Comparison of ENCODE assay signal across 10 cellular contexts in the genomic region with DNA sequence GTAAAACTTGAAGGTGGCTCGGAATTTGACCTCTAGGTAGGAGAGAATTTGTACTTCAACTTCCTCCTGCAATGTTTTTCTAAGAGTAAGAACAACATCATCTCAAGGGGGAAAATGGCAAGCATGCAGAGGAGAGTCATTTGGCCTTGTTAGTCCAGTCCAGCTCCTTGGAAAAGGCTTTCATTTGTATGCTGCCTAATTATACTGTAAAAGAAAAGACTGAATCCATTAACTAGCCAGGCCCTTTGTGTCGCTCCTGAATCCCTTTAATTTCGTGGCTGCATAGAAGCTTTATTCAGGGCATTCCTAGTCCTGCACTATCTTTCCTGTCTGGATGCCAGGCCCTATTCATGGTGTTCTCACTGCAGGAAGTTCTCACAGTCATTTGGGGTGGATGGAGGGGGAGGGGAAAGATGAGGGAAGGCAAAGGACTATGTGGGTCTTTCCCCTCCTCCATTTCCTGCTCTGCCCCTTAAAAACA. TPM values are rescaled to one million over a fixed set of nuclear protein-coding genes. Genes with fewer than 3 reads are reported as not detected.
DNase-seq lines count a peak whose midpoint lies in the region; ATAC-seq and TF ChIP-seq lines count a peak whose summit lies in the region.
"Had no signal": no experiment of that assay in that cellular context is flagged by ENCODE, and none has a peak within 500 bp of the region (broad histone marks: within the 10 kb centered on the region; RNA-seq: fewer than 3 reads in every experiment).

No MANE protein-coding gene starts in this region.

- no peak for TF ChIP-seq POLR2A in GM18505 (IDR thresholded peaks at IDR 0.05; ENCODE audit: borderline replicate concordance, extremely low read depth, insufficient read depth, insufficient read length)

- H3K4me3 Mint-ChIP-seq in CD14-positive monocyte, result no peak overlapping the region

- H3K9me3 ChIP-seq in colonic mucosa (no peaks in the 10 kb centered on the region), liver (ENCODE audit: control insufficient read depth in 4 of 4, low read length in 3 of 4) (no peaks in the 10 kb centered on the region)

- peak overlapping the region; percentile 23 for H3K27ac ChIP-seq in colonic mucosa
- H3K27ac ChIP-seq in liver (ENCODE audit: low read depth in 1 of 2, low read length in 2 of 2), result no peak overlapping the region

- no peaks in the 10 kb centered on the region for H3K36me3 Mint-ChIP-seq in CD14-positive monocyte

- H3K4me1 ChIP-seq in colonic mucosa (no peaks in the 10 kb centered on the region), liver (ENCODE audit: control insufficient read depth in 4 of 4, insufficient read depth in 4 of 4, low read length in 3 of 4) (peaks cover 2 to 17% (median 12%) of the 10 kb centered on the region in 4 donors)

- TF ChIP-seq RAD21 in liver (IDR thresholded peaks at IDR 0.05), result peak in 1 of 2 donors; percentile 10

- 66% methylated on average over 3 of the region's 3 CpGs for WGBS in liver

- H3K9ac ChIP-seq in colonic mucosa (ENCODE audit: low read depth in 2 of 2, low read length in 2 of 2) (peak overlapping the region in 1 of 2 donors; percentile 32), liver (ENCODE audit: low read depth in 1 of 2, low read length in 2 of 2) (no peak overlapping the region)

- peaks cover 0 to 5% (median 0%) of the 10 kb centered on the region in 3 donors for H3K27me3 Mint-ChIP-seq in CD14-positive monocyte (ENCODE audit: low read depth in 3 of 3)

- H3K9me3 Mint-ChIP-seq in CD14-positive monocyte, result peaks cover 0 to 3% (median 0%) of the 10 kb centered on the region in 7 donors

- no peak for DNase-seq in Right ventricle myocardium inferior (ENCODE audit: missing footprints)
- no peak for DNase-seq in cardiac septum (ENCODE audit: low spot score)
- DNase-seq in colonic mucosa, result peak; percentile 51
- DNase-seq in CD14-positive monocyte (ENCODE audit: low spot score), result no peak
- no peak for DNase-seq in NCI-H2196 treated with DMSO at 0.1 percent for 48 hours (lab: John Stamatoyannopoulos, UW; ENCODE audit: unreplicated experiment)
- no peak for DNase-seq in stimulated activated CD4-positive, alpha-beta T cell treated with anti-CD3 and anti-CD28 coated beads, Interleukin-2, amount 100 ng/mL, for 48 hours
- DNase-seq: NCI-H1436 treated with DMSO at 0.1 percent for 48 hours, T1000 had no signal

- ATAC-seq in Right ventricle myocardium inferior (peak; percentile 63), GM18505 (IDR thresholded peaks at IDR 0.05; ENCODE audit: unreplicated experiment) (no peak)

- H3K27me3 ChIP-seq in colonic mucosa (no peaks in the 10 kb centered on the region), liver (ENCODE audit: control insufficient read depth in 4 of 4, insufficient read depth in 4 of 4, low read length in 3 of 4) (no peaks in the 10 kb centered on the region)

- no peak overlapping the region for H3K27ac Mint-ChIP-seq in CD14-positive monocyte

- peaks cover 5% of the 10 kb centered on the region for H3K4me1 Mint-ChIP-seq in CD14-positive monocyte

- TF ChIP-seq CTCF in colonic mucosa (IDR thresholded peaks at IDR 0.05), result no peak
- TF ChIP-seq CTCF in liver (IDR thresholded peaks at IDR 0.05; ENCODE audit: low read depth, low read length, missing input control), result no peak
- TF ChIP-seq CTCF in CD14-positive monocyte (IDR thresholded peaks at IDR 0.05), result no peak

- H3K4me3 ChIP-seq in colonic mucosa, result no peak overlapping the region
- no peak overlapping the region for H3K4me3 ChIP-seq in liver (ENCODE audit: low read depth in 1 of 3, low read length in 3 of 3)

- intact Hi-C loops in Right ventricle myocardium inferior (cut with DNase I), result no loop called here
- intact Hi-C loops in cardiac septum (cut with DNase I), result no loop called here
- intact Hi-C loops in colonic mucosa (cut with DNase I), result no loop called here
- intact Hi-C loops in CD14-positive monocyte (cut with micrococcal nuclease), result no loop called here

- H3K36me3 ChIP-seq in colonic mucosa (no peaks in the 10 kb centered on the region), liver (ENCODE audit: control insufficient read depth in 4 of 4, insufficient read depth in 3 of 4, low read depth in 1 of 4, low read length in 3 of 4) (no peaks in the 10 kb centered on the region)

TF ChIP-seq in liver, 16 proteins besides CTCF, POLR2A, EP300 and RAD21:
- no peak for TF ChIP-seq JUND (IDR thresholded peaks at IDR 0.05)
- peak; percentile 10 for TF ChIP-seq SP1 (IDR thresholded peaks at IDR 0.05)
- peak in 1 of 2 donors; percentile 6 for TF ChIP-seq RXRA (IDR thresholded peaks at IDR 0.05)
- TF ChIP-seq FOXA2 (IDR thresholded peaks at IDR 0.05), result no peak
TF ChIP-seq in liver: peak in this region for 2.

RNA-seq across cellular contexts. Expression of gene PHLPP1, which starts 36.0 kb away (rescaled TPM):
- total RNA-seq in Right ventricle myocardium inferior, result 5.1 TPM
- total RNA-seq in cardiac septum, result 4.8 TPM
- total RNA-seq in colonic mucosa, result 10 to 100 TPM; 22.1 to 24.2 TPM
- total RNA-seq in liver, result 10 to 100 TPM; 10.5 to 14.5 TPM
- 1 to 10 TPM; 4.2 to 6.8 TPM for polyA plus RNA-seq in liver
- polyA plus RNA-seq in CD14-positive monocyte, result under 1 TPM; 0.04 to 0.55 TPM
